In the genomic region with DNA sequence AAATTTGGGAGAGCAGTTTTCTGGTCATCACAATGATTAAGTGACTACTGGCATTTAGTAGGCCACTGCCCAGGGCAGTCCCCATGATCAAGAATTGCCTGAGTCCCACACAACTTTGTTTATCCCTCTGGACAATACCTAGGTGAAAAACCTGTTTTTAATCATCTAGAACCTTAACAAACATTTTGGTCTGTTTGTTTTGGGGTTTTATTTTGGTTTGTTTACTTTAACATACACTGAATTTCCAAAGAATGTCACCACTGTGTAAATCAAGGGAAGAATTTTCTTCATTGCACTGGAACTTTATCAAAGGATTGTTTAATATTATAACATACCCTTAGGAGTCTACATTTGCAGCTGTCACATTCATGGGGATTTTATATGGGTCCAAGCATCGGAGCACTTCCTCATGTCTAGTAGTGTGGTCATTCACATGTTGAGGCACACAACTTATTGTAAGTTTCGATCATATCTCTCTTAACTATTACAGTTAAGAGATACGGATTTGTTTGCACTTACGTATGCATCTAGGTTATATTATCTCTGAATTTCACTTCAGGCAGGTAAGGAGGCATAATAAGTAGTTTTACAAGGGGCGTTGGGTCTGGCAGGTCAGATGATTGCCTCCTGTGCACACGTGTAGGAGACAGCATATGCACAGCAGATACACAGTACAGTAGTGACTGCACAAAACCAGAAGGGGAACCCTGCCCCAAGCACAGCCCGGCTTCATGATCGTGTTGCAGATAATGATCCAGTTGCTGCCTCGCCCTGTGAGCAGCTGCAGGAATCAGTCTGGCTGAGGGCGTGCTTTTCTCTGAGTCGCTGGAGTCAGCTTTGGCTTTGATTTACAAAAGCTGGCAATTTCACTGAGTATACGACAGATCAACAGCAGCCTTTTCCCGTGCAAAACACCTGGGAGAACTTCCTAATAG, we compare ENCODE assay signal across 9 cellular contexts.
DNase-seq lines count a peak whose midpoint lies in the region; ATAC-seq and TF ChIP-seq lines count a peak whose summit lies in the region.
"Had no signal": no experiment of that assay in that cellular context is flagged by ENCODE, and none has a peak within 500 bp of the region (broad histone marks: within the 10 kb centered on the region; RNA-seq: fewer than 3 reads in every experiment).

No MANE protein-coding gene starts in this region.

- TF ChIP-seq CTCF in LNCaP clone FGC (IDR thresholded peaks at IDR 0.05; ENCODE audit: control insufficient read depth, extremely low read depth, insufficient read depth): no peak
- no peak for TF ChIP-seq CTCF in fibroblast of the aortic adventitia (IDR thresholded peaks at IDR 0.05; ENCODE audit: insufficient read depth, low read length)

- DNase-seq in AG08396 (ENCODE audit: low spot score) (peak; percentile 20), LNCaP clone FGC (ENCODE audit: low read depth) (peak; percentile 6), T-helper 1 cell (peak; percentile 12 to 77 (median 43)), fibroblast of the aortic adventitia (ENCODE audit: low read depth) (peak; percentile 21), NCI-H345 treated with DMSO at 0.1 percent for 48 hours (lab: John Stamatoyannopoulos, UW; ENCODE audit: unreplicated experiment) (no peak), NCI-H2196 treated with DMSO at 0.1 percent for 48 hours (lab: John Stamatoyannopoulos, UW; ENCODE audit: unreplicated experiment) (no peak), cortex of kidney (lab: John Stamatoyannopoulos, UW) (no peak)
- DNase-seq: sigmoid colon had no signal

- H3K4me3 ChIP-seq in LNCaP clone FGC (ENCODE audit: low read depth, low read length) (no peak overlapping the region), fibroblast of the aortic adventitia (ENCODE audit: low read depth, low read length) (no peak overlapping the region)
- H3K4me3 ChIP-seq: sigmoid colon had no signal

- ATAC-seq in HG03442 (IDR thresholded peaks at IDR 0.05; ENCODE audit: unreplicated experiment): no peak

Comparison
In these comparisons a context has a peak if more than half of its experiments do, and no peak if none do; other contexts are left out.
1. DNase-seq: peak in AG08396 (single experiment), LNCaP clone FGC (single experiment), T-helper 1 cell (5 of 5) and fibroblast of the aortic adventitia (single experiment); none in NCI-H345 treated with DMSO at 0.1 percent for 48 hours (single experiment), NCI-H2196 treated with DMSO at 0.1 percent for 48 hours (single experiment) and cortex of kidney (single experiment).